In the genomic region with DNA sequence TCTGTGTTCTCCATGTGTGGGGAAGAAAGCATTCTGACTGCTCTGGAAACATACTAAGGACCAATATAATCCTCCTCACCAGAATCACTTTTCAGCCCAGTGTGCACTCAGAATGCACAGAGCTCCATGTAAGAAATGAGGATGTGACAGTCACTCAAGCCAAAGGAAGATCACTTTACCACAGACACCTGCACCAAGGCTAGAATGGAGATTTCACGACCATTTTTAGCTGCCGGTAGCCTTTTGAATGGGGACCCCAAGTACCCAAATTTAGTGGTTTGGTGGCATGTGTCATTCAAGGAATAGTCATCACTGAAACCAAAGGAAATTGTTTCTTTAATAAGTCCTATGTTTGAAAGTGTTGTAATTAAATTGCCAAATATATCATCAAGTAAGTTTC, we compare ENCODE assay signal across 16 cellular contexts.
DNase-seq lines count a peak whose midpoint lies in the region; ATAC-seq and TF ChIP-seq lines count a peak whose summit lies in the region.
"Had no signal": no experiment of that assay in that cellular context is flagged by ENCODE, and none has a peak within 500 bp of the region (broad histone marks: within the 10 kb centered on the region; RNA-seq: fewer than 3 reads in every experiment).

No MANE protein-coding gene starts in this region.

- no peak for TF ChIP-seq POLR2A in GM18505 (IDR thresholded peaks at IDR 0.05; ENCODE audit: borderline replicate concordance, extremely low read depth, insufficient read depth, insufficient read length)

- H3K27ac Mint-ChIP-seq in effector memory CD8-positive, alpha-beta T cell = no peak overlapping the region
- H3K27ac Mint-ChIP-seq: memory B cell, T-cell had no signal

- no peaks in the 10 kb centered on the region for H3K4me1 Mint-ChIP-seq in effector memory CD8-positive, alpha-beta T cell (ENCODE audit: low read depth in 2 of 2)
- H3K4me1 Mint-ChIP-seq: memory B cell, T-cell had no signal

- DNase-seq in left cardiac atrium = no peak
- no peak for DNase-seq in posterior cingulate gyrus
- no peak for DNase-seq in effector memory CD8-positive, alpha-beta T cell
- no peak for DNase-seq in DMS 273 treated with DMSO at 0.1 percent for 48 hours (lab: John Stamatoyannopoulos, UW)
- DNase-seq: activated CD4-positive, CD25-positive, alpha-beta regulatory T cell; BE2C; NCI-H2227 treated with DMSO at 0.1 percent for 48 hours; substantia nigra; T-cell had no signal

- peaks cover 0 to 3% of the 10 kb centered on the region in 2 donors for H3K9me3 Mint-ChIP-seq in effector memory CD8-positive, alpha-beta T cell
- H3K9me3 Mint-ChIP-seq: memory B cell had no signal

- no peaks in the 10 kb centered on the region for H3K27me3 Mint-ChIP-seq in effector memory CD8-positive, alpha-beta T cell
- H3K27me3 Mint-ChIP-seq: memory B cell, T-cell had no signal

- ATAC-seq in GM18505 (IDR thresholded peaks at IDR 0.05; ENCODE audit: unreplicated experiment) (peak; percentile 62), GM19328 (IDR thresholded peaks at IDR 0.05; ENCODE audit: unreplicated experiment) (peak; percentile 83), HG02759 (IDR thresholded peaks at IDR 0.05; ENCODE audit: unreplicated experiment) (peak; percentile 44), HG03469 (IDR thresholded peaks at IDR 0.05; ENCODE audit: unreplicated experiment) (peak; percentile 70), left cardiac atrium (no peak)
- ATAC-seq in effector memory CD8-positive, alpha-beta T cell (replicated peaks) = no peak
- ATAC-seq: HCT116, T-cell had no signal

- intact Hi-C loops in left cardiac atrium (cut with DNase I) = no loop called here
- intact Hi-C loops in posterior cingulate gyrus (cut with DNase I) = no loop called here

- H3K4me3 Mint-ChIP-seq in effector memory CD8-positive, alpha-beta T cell = no peak overlapping the region
- H3K4me3 Mint-ChIP-seq: activated T-helper 1 cell treated with anti-CD3 and anti-CD28 coated beads, Interleukin-12 subunit alpha, Interleukin-12 subunit beta, Interleukin-2, Interleukin-4 antibody, amounts not matched to agents 30 ng/mL and 10 ng/mL and 1 ng/mL, durations not matched to agents 14 hours and 24 hours and 36 hours; memory B cell; T-cell had no signal

- no peaks in the 10 kb centered on the region for H3K36me3 Mint-ChIP-seq in effector memory CD8-positive, alpha-beta T cell (ENCODE audit: insufficient read depth)
- H3K36me3 Mint-ChIP-seq: memory B cell, T-cell had no signal

Comparison
In these comparisons a context has a peak if more than half of its experiments do, and no peak if none do; other contexts are left out.
1. ATAC-seq: peak in GM18505 (single experiment), GM19328 (single experiment), HG02759 (single experiment) and HG03469 (single experiment); none in left cardiac atrium (0 of 2) and effector memory CD8-positive, alpha-beta T cell (single experiment).